In the genomic region with DNA sequence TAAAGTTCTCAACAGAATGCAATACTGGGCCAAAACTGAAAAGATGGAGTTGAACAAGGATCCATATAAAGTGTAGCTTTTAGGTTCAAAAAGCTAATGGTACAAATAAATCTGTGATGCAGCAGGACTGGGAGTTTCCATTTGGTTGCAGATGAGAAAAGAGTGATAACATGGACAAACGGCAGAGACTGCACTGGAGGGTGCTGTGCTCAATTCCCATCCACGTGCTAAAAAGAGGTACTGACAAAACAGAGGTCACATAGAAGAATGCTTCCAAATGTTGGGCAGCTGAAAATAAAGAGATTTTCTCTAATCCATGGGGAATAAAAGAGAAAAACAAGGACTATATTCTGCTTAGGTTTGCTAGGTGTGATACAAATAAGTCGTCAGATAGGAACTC, we compare ENCODE assay signal across 24 cellular contexts.
A peak's percentile ranks its signal among the peaks of the same experiment; 100 is the strongest.
DNase-seq lines count a peak whose midpoint lies in the region; ATAC-seq, FAIRE-seq and TF ChIP-seq lines count a peak whose summit lies in the region.
"Had no signal": no experiment of that assay in that cellular context is flagged by ENCODE, and none has a peak within 500 bp of the region (broad histone marks: within the 10 kb centered on the region; RNA-seq: fewer than 3 reads in every experiment).

No MANE protein-coding gene starts in this region.

- H2BK12ac ChIP-seq in H9 (ENCODE audit: insufficient read length, low read depth, low read length) = no peak overlapping the region

- H2AK5ac ChIP-seq in H9 (ENCODE audit: insufficient read length, low read length) = no peak overlapping the region

- no peaks in the 10 kb centered on the region for H3K27me3 Mint-ChIP-seq in H9 (ENCODE audit: low read depth)
- H3K27me3 Mint-ChIP-seq: CD4-positive, alpha-beta memory T cell had no signal

- H4K5ac ChIP-seq in H9 (ENCODE audit: insufficient read length, low read depth, low read length) = no peak overlapping the region

- no peak overlapping the region for H3K4ac ChIP-seq in H9 (ENCODE audit: low read depth, low read length)

- H4K91ac ChIP-seq in H9 (ENCODE audit: insufficient read length, low read depth, low read length) = no peak overlapping the region

- H3K18ac ChIP-seq in H9 (ENCODE audit: insufficient read length, low read depth, low read length) = no peak overlapping the region

- H3K4me1 Mint-ChIP-seq in H9 = peaks cover 25 to 36% of the 10 kb centered on the region in 2 experiments
- H3K4me1 Mint-ChIP-seq: CD4-positive, alpha-beta memory T cell had no signal

- H2BK15ac ChIP-seq in H9 (ENCODE audit: low read depth, low read length) = no peak overlapping the region

- H3K4me1 ChIP-seq in BE2C (peaks cover 36% of the 10 kb centered on the region), H9 (ENCODE audit: insufficient read depth, low read length) (no peaks in the 10 kb centered on the region; the same call in 1 of the 2 replicates), OCI-LY3 (ENCODE audit: low read length) (no peaks in the 10 kb centered on the region), endothelial cell of umbilical vein (ENCODE audit: control insufficient read depth, extremely low read depth, insufficient read depth, low read length) (no peaks in the 10 kb centered on the region), right cardiac atrium (ENCODE audit: control insufficient read depth, insufficient read depth, low read length) (no peaks in the 10 kb centered on the region)
- H3K4me1 ChIP-seq: A549, HAP-1 had no signal

- no peak overlapping the region for H3K27ac ChIP-seq in H9 (ENCODE audit: insufficient read length, low read depth, low read length)
- no peak overlapping the region for H3K27ac ChIP-seq in OCI-LY3 (ENCODE audit: low read length)
- H3K27ac ChIP-seq in endothelial cell of umbilical vein (ENCODE audit: insufficient read depth, low read depth, low read length) = no peak overlapping the region
- no peak overlapping the region for H3K27ac ChIP-seq in right cardiac atrium (ENCODE audit: low read length)
- H3K27ac ChIP-seq: A549 had no signal

- intact Hi-C loops in endothelial cell of umbilical vein (cut with micrococcal nuclease) = no loop called here
- intact Hi-C loops in right cardiac atrium (cut with DNase I) = no loop called here

- WGBS in H9 (ENCODE audit: extremely low coverage, insufficient read length, low lambda C conversion rate) = no CpG with 5 or more reads among the region's 3 CpGs
- WGBS in right cardiac atrium = 50% methylated on average over 3 of the region's 3 CpGs

- no peak overlapping the region for H2AFZ ChIP-seq in H9 (ENCODE audit: low read length)
- 0 out of 2 replicates have a peak overlapping the region, but pooled peaks have one; percentile 1 for H2AFZ ChIP-seq in OCI-LY3 (ENCODE audit: low read depth, low read length)
- H2AFZ ChIP-seq in endothelial cell of umbilical vein (ENCODE audit: low read depth, low read length) = no peak overlapping the region

- no peaks in the 10 kb centered on the region for H3K79me2 ChIP-seq in H9 (ENCODE audit: insufficient read depth, low read length)
- H3K79me2 ChIP-seq in OCI-LY3 (ENCODE audit: low read length) = no peaks in the 10 kb centered on the region
- H3K79me2 ChIP-seq in endothelial cell of umbilical vein (ENCODE audit: control insufficient read depth, insufficient read depth, low read length) = no peaks in the 10 kb centered on the region

- dilution Hi-C loops in endothelial cell of umbilical vein (cut with MboI; ENCODE audit: extremely low pct_ligation_motif_present, low sequenced_read_pairs) = no loop called here

- H3K9me3 Mint-ChIP-seq in H9 = no peaks in the 10 kb centered on the region

- POLR2A ChIA-PET in endothelial cell of umbilical vein (lab: Charles Lee) = no interaction called here

- ATAC-seq in right cardiac atrium (no peak), HG03159 (IDR thresholded peaks at IDR 0.05; ENCODE audit: unreplicated experiment) (no peak)
- ATAC-seq: A549 had no signal

- no peak overlapping the region for H2BK120ac ChIP-seq in H9 (ENCODE audit: low read depth, low read length, poor library complexity, severe bottlenecking)

- no peaks in the 10 kb centered on the region for H3K36me3 ChIP-seq in BE2C
- H3K36me3 ChIP-seq in OCI-LY3 (replicated peaks; ENCODE audit: low read depth, low read length) = no peaks in the 10 kb centered on the region
- H3K36me3 ChIP-seq in endothelial cell of umbilical vein (ENCODE audit: control insufficient read depth in 2 of 2, extremely low read depth in 1 of 2, insufficient read depth in 2 of 2, low read length in 2 of 2) = no peaks in the 10 kb centered on the region
- H3K36me3 ChIP-seq: HAP-1 had no signal

- no peaks in the 10 kb centered on the region for H3K27me3 ChIP-seq in BE2C
- H3K27me3 ChIP-seq in H9 (ENCODE audit: insufficient read depth, low read length) = no peaks in the 10 kb centered on the region
- H3K27me3 ChIP-seq in OCI-LY3 (ENCODE audit: low read depth, low read length) = no peaks in the 10 kb centered on the region
- no peaks in the 10 kb centered on the region for H3K27me3 ChIP-seq in endothelial cell of umbilical vein (ENCODE audit: control insufficient read depth in 2 of 2, insufficient read depth in 2 of 2, low read length in 2 of 2)
- H3K27me3 ChIP-seq in right cardiac atrium (ENCODE audit: control insufficient read depth, insufficient read depth) = no peaks in the 10 kb centered on the region

- no peak overlapping the region for H3T11ph ChIP-seq in H9 (ENCODE audit: low read length)

- H4K8ac ChIP-seq in H9 (replicated peaks; ENCODE audit: insufficient read length, low read depth, low read length) = no peak overlapping the region

- no peak for TF ChIP-seq POLR2A in endothelial cell of umbilical vein (IDR thresholded peaks at IDR 0.05; ENCODE audit: low read depth, low read length)

- no peaks in the 10 kb centered on the region for H4K20me1 ChIP-seq in H9 (ENCODE audit: control insufficient read depth, insufficient read depth, insufficient read length)
- no peaks in the 10 kb centered on the region for H4K20me1 ChIP-seq in OCI-LY3 (ENCODE audit: insufficient read depth, low read length)
- H4K20me1 ChIP-seq in endothelial cell of umbilical vein (replicated peaks; ENCODE audit: control insufficient read depth, extremely low read depth, insufficient read depth, low read length) = no peaks in the 10 kb centered on the region

- H3K9me3 ChIP-seq in BE2C (no peaks in the 10 kb centered on the region), H9 (ENCODE audit: control insufficient read depth, low read depth, low read length) (no peaks in the 10 kb centered on the region), OCI-LY3 (ENCODE audit: insufficient read depth, low read length) (no peaks in the 10 kb centered on the region), endothelial cell of umbilical vein (replicated peaks; ENCODE audit: control insufficient read depth, insufficient read depth, low read length) (no peaks in the 10 kb centered on the region), right cardiac atrium (ENCODE audit: control insufficient read depth, low read length) (no peaks in the 10 kb centered on the region)
- H3K9me3 ChIP-seq: A549, HAP-1 had no signal

- peak; percentile 44 for FAIRE-seq in endothelial cell of umbilical vein (lab: Jason Lieb, UNC)
- FAIRE-seq: A549, GM12891, GM18507, H1 had no signal

- DNase-seq in BE2C = no peak
- no peak for DNase-seq in H9
- no peak for DNase-seq in endothelial cell of umbilical vein (ENCODE audit: low read depth, low spot score)
- no peak for DNase-seq in right cardiac atrium
- no peak for DNase-seq in glomerular visceral epithelial cell (ENCODE audit: extremely low spot score)
- no peak for DNase-seq in occipital lobe (lab: John Stamatoyannopoulos, UW)
- DNase-seq: 8988T; ACHN; AML-193; C1 segment of cervical spinal cord; Calu3; CD4-positive, alpha-beta memory T cell; COR-L47; DMS53; DMS79 treated with DMSO at 0.1 percent for 48 hours; GF-D8; HFFc6 had no signal

- no peaks in the 10 kb centered on the region for H3K79me1 ChIP-seq in H9 (ENCODE audit: insufficient read depth, low read depth, low read length, poor library complexity, severe bottlenecking)

- no peaks in the 10 kb centered on the region for H3K36me3 Mint-ChIP-seq in H9 (ENCODE audit: insufficient read depth in 1 of 3, low read depth in 3 of 3)
- H3K36me3 Mint-ChIP-seq: CD4-positive, alpha-beta memory T cell had no signal

- H3K27ac Mint-ChIP-seq in H9 = peak overlapping the region in 2 of 3 experiments; percentile 11 to 15; a peak in 3 of 7 replicates
- H3K27ac Mint-ChIP-seq: CD4-positive, alpha-beta memory T cell; HFFc6 had no signal

- H3K4me3 Mint-ChIP-seq in H9 = no peak overlapping the region
- H3K4me3 Mint-ChIP-seq: CD4-positive, alpha-beta memory T cell; HFFc6 had no signal

- H3K9me1 ChIP-seq in endothelial cell of umbilical vein (replicated peaks; ENCODE audit: control insufficient read depth, extremely low read depth, insufficient read depth, low read length) = no peaks in the 10 kb centered on the region

- BruUV-seq in endothelial cell of umbilical vein (replicated peaks; lab: Mats Ljungman, UMichigan) = no TSS peak

- TF ChIP-seq CTCF in BE2C (IDR thresholded peaks at IDR 0.05; ENCODE audit: low read depth, low read length) = peak; percentile 5; the same call in 1 of the 2 replicates
- TF ChIP-seq CTCF in H9 (conservative IDR thresholded peaks at IDR 0.05) = no peak
- no peak for TF ChIP-seq CTCF in OCI-LY3 (IDR thresholded peaks at IDR 0.05; ENCODE audit: low read depth, low read length)
- no peak for TF ChIP-seq CTCF in endothelial cell of umbilical vein (IDR thresholded peaks at IDR 0.05; ENCODE audit: extremely low read depth in 1 of 2, insufficient read depth in 1 of 2, low read depth in 1 of 2, low read length in 2 of 2)

- H2BK20ac ChIP-seq in H9 (ENCODE audit: low read depth, low read length, poor library complexity, severe bottlenecking) = no peak overlapping the region

- no peak overlapping the region for H2BK5ac ChIP-seq in H9 (ENCODE audit: insufficient read length, low read length)

- H3K9ac ChIP-seq in H9 (ENCODE audit: extremely low read depth, insufficient read length, low read length) (no peak overlapping the region), OCI-LY3 (ENCODE audit: low read length) (no peak overlapping the region), endothelial cell of umbilical vein (replicated peaks; ENCODE audit: extremely low read depth, insufficient read depth, low read length) (no peak overlapping the region)

- CTCF ChIA-PET in endothelial cell of umbilical vein (lab: Charles Lee) = no interaction called here

- no peak overlapping the region for H3K23ac ChIP-seq in H9 (ENCODE audit: insufficient read length, low read depth, low read length)

- H3K4me2 ChIP-seq in H9 (ENCODE audit: insufficient read depth, insufficient read length, low read length) (no peak overlapping the region), OCI-LY3 (ENCODE audit: low read length) (no peak overlapping the region), endothelial cell of umbilical vein (ENCODE audit: insufficient read depth, low read length) (no peak overlapping the region)
- H3K4me2 ChIP-seq: A549 had no signal

- no peak overlapping the region for H3K14ac ChIP-seq in H9 (ENCODE audit: insufficient read depth, low read length)

- H3K23me2 ChIP-seq in H9 (ENCODE audit: insufficient read length, low read depth, low read length, poor library complexity, severe bottlenecking) = no peaks in the 10 kb centered on the region

- H3K56ac ChIP-seq in H9 (ENCODE audit: insufficient read length, low read depth, low read length) = no peak overlapping the region

- H3K4me3 ChIP-seq in BE2C (ENCODE audit: low read depth, low read length) = no peak overlapping the region
- H3K4me3 ChIP-seq in OCI-LY3 (ENCODE audit: low read length) = no peak overlapping the region
- H3K4me3 ChIP-seq in endothelial cell of umbilical vein (replicated peaks in 1 of 3; ENCODE audit: insufficient read depth in 1 of 3, low read depth in 1 of 3, low read length in 3 of 3) = no peak overlapping the region
- H3K4me3 ChIP-seq in right cardiac atrium (ENCODE audit: low read length) = no peak overlapping the region
- H3K4me3 ChIP-seq: A549, HAP-1 had no signal
